Comparison of ENCODE assay signal across 1 cellular context in genomic region chr9:114387678-114388431, GRCh38.
TF ChIP-seq lines count a peak whose summit lies in the region.

A gene with protein sequence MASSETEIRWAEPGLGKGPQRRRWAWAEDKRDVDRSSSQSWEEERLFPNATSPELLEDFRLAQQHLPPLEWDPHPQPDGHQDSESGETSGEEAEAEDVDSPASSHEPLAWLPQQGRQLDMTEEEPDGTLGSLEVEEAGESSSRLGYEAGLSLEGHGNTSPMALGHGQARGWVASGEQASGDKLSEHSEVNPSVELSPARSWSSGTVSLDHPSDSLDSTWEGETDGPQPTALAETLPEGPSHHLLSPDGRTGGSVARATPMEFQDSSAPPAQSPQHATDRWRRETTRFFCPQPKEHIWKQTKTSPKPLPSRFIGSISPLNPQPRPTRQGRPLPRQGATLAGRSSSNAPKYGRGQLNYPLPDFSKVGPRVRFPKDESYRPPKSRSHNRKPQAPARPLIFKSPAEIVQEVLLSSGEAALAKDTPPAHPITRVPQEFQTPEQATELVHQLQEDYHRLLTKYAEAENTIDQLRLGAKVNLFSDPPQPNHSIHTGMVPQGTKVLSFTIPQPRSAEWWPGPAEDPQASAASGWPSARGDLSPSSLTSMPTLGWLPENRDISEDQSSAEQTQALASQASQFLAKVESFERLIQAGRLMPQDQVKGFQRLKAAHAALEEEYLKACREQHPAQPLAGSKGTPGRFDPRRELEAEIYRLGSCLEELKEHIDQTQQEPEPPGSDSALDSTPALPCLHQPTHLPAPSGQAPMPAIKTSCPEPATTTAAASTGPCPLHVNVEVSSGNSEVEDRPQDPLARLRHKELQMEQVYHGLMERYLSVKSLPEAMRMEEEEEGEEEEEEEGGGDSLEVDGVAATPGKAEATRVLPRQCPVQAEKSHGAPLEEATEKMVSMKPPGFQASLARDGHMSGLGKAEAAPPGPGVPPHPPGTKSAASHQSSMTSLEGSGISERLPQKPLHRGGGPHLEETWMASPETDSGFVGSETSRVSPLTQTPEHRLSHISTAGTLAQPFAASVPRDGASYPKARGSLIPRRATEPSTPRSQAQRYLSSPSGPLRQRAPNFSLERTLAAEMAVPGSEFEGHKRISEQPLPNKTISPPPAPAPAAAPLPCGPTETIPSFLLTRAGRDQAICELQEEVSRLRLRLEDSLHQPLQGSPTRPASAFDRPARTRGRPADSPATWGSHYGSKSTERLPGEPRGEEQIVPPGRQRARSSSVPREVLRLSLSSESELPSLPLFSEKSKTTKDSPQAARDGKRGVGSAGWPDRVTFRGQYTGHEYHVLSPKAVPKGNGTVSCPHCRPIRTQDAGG (N-terminal part only) (minus strand): TSS chr9:114387982. CDS start chr9:114381333, 6,649 bp downstream.

TF ChIP-seq in K562, 482 proteins besides CTCF, POLR2A, EP300 and RAD21 (continued from another document):
- no peak for TF ChIP-seq ZFP91 (CRISPR knock-in tag; IDR thresholded peaks at IDR 0.05)
